In genomic region chr10:97895915-97896314, GRCh38 we compare ENCODE assay signal across 19 cellular contexts. TPM values are rescaled to one million over a fixed set of nuclear protein-coding genes. Genes with fewer than 3 reads are reported as not detected.
DNase-seq lines count a peak whose midpoint lies in the region; ATAC-seq and TF ChIP-seq lines count a peak whose summit lies in the region.
"Had no signal": no experiment of that assay in that cellular context is flagged by ENCODE, and none has a peak within 500 bp of the region (broad histone marks: within the 10 kb centered on the region; RNA-seq: fewer than 3 reads in every experiment).

No MANE protein-coding gene starts in this region.

- 55% methylated on average over 9 of the region's 9 CpGs for whole genome bisulfite sequencing in right cardiac atrium

- H3K9me3 ChIP-seq in BLaER1: no peaks in the 10 kb centered on the region
- no peaks in the 10 kb centered on the region for H3K9me3 ChIP-seq in right cardiac atrium (ENCODE audit: control insufficient read depth, low read length)
- H3K9me3 ChIP-seq: SJCRH30 had no signal

- H3K27ac ChIP-seq in BLaER1: no peak overlapping the region
- H3K27ac ChIP-seq in right cardiac atrium (ENCODE audit: low read length): no peak overlapping the region
- H3K27ac ChIP-seq: RWPE1, SJCRH30 had no signal

- H3K4me3 ChIP-seq in BLaER1: no peak overlapping the region
- H3K4me3 ChIP-seq in right cardiac atrium (ENCODE audit: low read length): no peak overlapping the region
- H3K4me3 ChIP-seq: SJCRH30 had no signal

- peak overlapping the region; percentile 48 for H3K4me2 ChIP-seq in BLaER1

- no peaks in the 10 kb centered on the region for H3K36me3 ChIP-seq in BLaER1
- H3K36me3 ChIP-seq: SJCRH30 had no signal

- ATAC-seq in right cardiac atrium (peak; percentile 60 to 91), SK-N-SH treated with all-trans-retinoic acid at 6 μM for 48 hours (no peak), HG02938 (IDR thresholded peaks at IDR 0.05; ENCODE audit: unreplicated experiment) (no peak)

- no peak overlapping the region for H3K9ac ChIP-seq in BLaER1

- intact Hi-C loops in right cardiac atrium (cut with DNase I): no loop called here

- H3K27me3 ChIP-seq in BLaER1 (no peaks in the 10 kb centered on the region), right cardiac atrium (ENCODE audit: control insufficient read depth, insufficient read depth) (no peaks in the 10 kb centered on the region)

- H3K4me1 ChIP-seq in BLaER1 (peaks cover 13% of the 10 kb centered on the region), right cardiac atrium (ENCODE audit: control insufficient read depth, insufficient read depth, low read length) (no peaks in the 10 kb centered on the region)
- H3K4me1 ChIP-seq: SJCRH30 had no signal

- H4K20me1 ChIP-seq in BLaER1: no peaks in the 10 kb centered on the region

- DNase-seq in NCI-H146 treated with DMSO at 0.1 percent for 48 hours (lab: John Stamatoyannopoulos, UW; ENCODE audit: unreplicated experiment): peak; percentile 18
- DNase-seq in NCI-H146 (lab: John Stamatoyannopoulos, UW): no peak
- peak; percentile 68 for DNase-seq in dermis blood vessel endothelial cell
- DNase-seq in right cardiac atrium: peak in 2 of 3 donors; percentile 41 to 78
- no peak for DNase-seq in T-helper 9 cell
- DNase-seq: 8988T, AML-193, DMS79 treated with DMSO at 0.1 percent for 48 hours, NCI-H1105, NCI-H1694, NCI-H2081 treated with DMSO at 0.1 percent for 48 hours, NCI-H2171 treated with DMSO at 0.1 percent for 48 hours, NCI-H524 treated with DMSO at 0.1 percent for 48 hours, SJCRH30 had no signal

TF ChIP-seq in SK-N-SH treated with all-trans-retinoic acid at 6 μM for 48 hours, 23 proteins besides CTCF, POLR2A, EP300 and RAD21:
- TF ChIP-seq ARNTL (CRISPR knock-in tag; IDR thresholded peaks at IDR 0.05; ENCODE audit: borderline replicate concordance, low read depth) (no peak), PATZ1 (CRISPR knock-in tag; IDR thresholded peaks at IDR 0.05; ENCODE audit: borderline replicate concordance) (no peak), ZC3H10 (CRISPR knock-in tag; IDR thresholded peaks at IDR 0.05) (no peak), ESRRG (CRISPR knock-in tag; IDR thresholded peaks at IDR 0.05) (no peak)

RNA-seq across cellular contexts. Expression of gene GOLGA7B, which starts 46.3 kb away (rescaled TPM):
- total RNA-seq in dermis blood vessel endothelial cell: under 0.01 and 0.05 TPM in 2 replicates
- total RNA-seq in right cardiac atrium: 10 to 100 TPM in 1 of 4 donors, 1 to 10 TPM in 3; 4.1 to 11.7 (median 7.0) TPM
- 5.3 TPM for polyA plus RNA-seq in right cardiac atrium
- polyA plus RNA-seq: IgD-negative memory B cell had no signal

Comparison
In these comparisons a context has a peak if more than half of its experiments do, and no peak if none do; other contexts are left out.
1. DNase-seq: peak in NCI-H146 treated with DMSO at 0.1 percent for 48 hours (single experiment), dermis blood vessel endothelial cell (single experiment) and right cardiac atrium (2 of 3); none in NCI-H146 (single experiment) and T-helper 9 cell (single experiment).
2. ATAC-seq: peak in right cardiac atrium (2 of 2); none in SK-N-SH treated with all-trans-retinoic acid at 6 μM for 48 hours (single experiment) and HG02938 (single experiment).